Comparison of ENCODE assay signal across 9 cellular contexts in genomic region chr19:18503337-18503970, GRCh38. TPM values are rescaled to one million over a fixed set of nuclear protein-coding genes. Genes with fewer than 3 reads are reported as not detected.
A peak's percentile ranks its signal among the peaks of the same experiment; 100 is the strongest.
DNase-seq lines count a peak whose midpoint lies in the region; ATAC-seq and TF ChIP-seq lines count a peak whose summit lies in the region.
"Had no signal": no experiment of that assay in that cellular context is flagged by ENCODE, and none has a peak within 500 bp of the region (broad histone marks: within the 10 kb centered on the region; RNA-seq: fewer than 3 reads in every experiment).

No MANE protein-coding gene starts in this region.

- no peak for TF ChIP-seq EP300 in gastroesophageal sphincter (IDR thresholded peaks at IDR 0.05)

- H3K9me3 ChIP-seq in T-helper 17 cell (ENCODE audit: control insufficient read depth, low read length, poor library complexity, severe bottlenecking) (no peaks in the 10 kb centered on the region), gastroesophageal sphincter (no peaks in the 10 kb centered on the region), psoas muscle (no peaks in the 10 kb centered on the region), Caco-2 (no peaks in the 10 kb centered on the region)

- CTCF ChIA-PET in Caco-2 (lab: Charles Lee), result interaction anchor here (0.6 to 0.9 kb wide), 2 partner anchors 15 to 25 kb away, joined by 3 to 5 read pairs; no protein-coding TSS in a partner anchor

- H3K4me3 ChIP-seq in gastroesophageal sphincter (no peak overlapping the region), psoas muscle (no peak overlapping the region), Caco-2 (ENCODE audit: low read depth, low read length) (no peak overlapping the region)

- ATAC-seq in T-helper 17 cell (no peak), gastroesophageal sphincter (no peak), psoas muscle (peak; percentile 21 to 51 (median 42))

- H3K27ac ChIP-seq in C4-2B (peak overlapping the region; percentile 86), gastroesophageal sphincter (peak overlapping the region in 3 of 4 donors; percentile 63 to 69 (median 68)), psoas muscle (peak overlapping the region; percentile 84)

- TF ChIP-seq CTCF in C4-2B (conservative IDR thresholded peaks at IDR 0.05), result no peak
- TF ChIP-seq CTCF in gastroesophageal sphincter (IDR thresholded peaks at IDR 0.05), result no peak
- no peak for TF ChIP-seq CTCF in psoas muscle (IDR thresholded peaks at IDR 0.05)
- no peak for TF ChIP-seq CTCF in mesothelial cell of epicardium (IDR thresholded peaks at IDR 0.05; ENCODE audit: unreplicated experiment)
- no peak for TF ChIP-seq CTCF in Caco-2 (IDR thresholded peaks at IDR 0.05; ENCODE audit: insufficient read depth in 1 of 2, low read depth in 1 of 2, low read length in 1 of 2, severe bottlenecking in 1 of 2, unreplicated experiment in 1 of 2)

- POLR2A ChIA-PET in Caco-2 (lab: Charles Lee), result no interaction called here

- no peaks in the 10 kb centered on the region for H3K36me3 Mint-ChIP-seq in T-helper 17 cell (ENCODE audit: low read depth)
- no peaks in the 10 kb centered on the region for H3K36me3 Mint-ChIP-seq in mesothelial cell of epicardium
- H3K36me3 Mint-ChIP-seq in Caco-2 (ENCODE audit: insufficient read depth, unreplicated experiment), result peaks cover 6% of the 10 kb centered on the region

- DNase-seq in T-helper 17 cell (no peak), psoas muscle (peak; percentile 40 to 75), mesothelial cell of epicardium (ENCODE audit: low spot score in 2 of 2, unreplicated experiment in 2 of 2) (no peak), cortex of kidney (lab: John Stamatoyannopoulos, UW) (no peak), NCI-H524 treated with DMSO at 0.1 percent for 48 hours (lab: John Stamatoyannopoulos, UW) (no peak), Caco-2 (no peak)
- DNase-seq: COR-L47 had no signal

- H3K9me3 Mint-ChIP-seq in mesothelial cell of epicardium (no peaks in the 10 kb centered on the region), Caco-2 (ENCODE audit: unreplicated experiment) (no peaks in the 10 kb centered on the region)

- H3K36me3 ChIP-seq in gastroesophageal sphincter, result no peaks in the 10 kb centered on the region
- H3K36me3 ChIP-seq in psoas muscle (ENCODE audit: insufficient read depth in 1 of 2, low read depth in 1 of 2), result no peaks in the 10 kb centered on the region
- no peaks in the 10 kb centered on the region for H3K36me3 ChIP-seq in Caco-2 (ENCODE audit: control insufficient read depth, insufficient read depth, low read length)

- no peak for TF ChIP-seq POLR2A in gastroesophageal sphincter (IDR thresholded peaks at IDR 0.05)

- peaks cover 80% of the 10 kb centered on the region for H3K4me1 Mint-ChIP-seq in T-helper 17 cell
- peaks cover 14% of the 10 kb centered on the region for H3K4me1 Mint-ChIP-seq in mesothelial cell of epicardium
- peaks cover 33% of the 10 kb centered on the region for H3K4me1 Mint-ChIP-seq in Caco-2 (ENCODE audit: low read depth, unreplicated experiment)

- H3K27ac Mint-ChIP-seq in T-helper 17 cell (peak overlapping the region; percentile 93), mesothelial cell of epicardium (no peak overlapping the region), Caco-2 (ENCODE audit: unreplicated experiment) (no peak overlapping the region)

- BruUV-seq in Caco-2 (replicated peaks; lab: Mats Ljungman, UMichigan), result no TSS peak

- intact Hi-C loops in psoas muscle (cut with DNase I) (no loop called here), Caco-2 (cut with micrococcal nuclease; ENCODE audit: unreplicated experiment) (no loop called here)

- H3K4me1 ChIP-seq in gastroesophageal sphincter (peaks cover 4 to 100% (median 97%) of the 10 kb centered on the region in 3 donors), psoas muscle (peaks cover 100% of the 10 kb centered on the region), Caco-2 (peaks cover 40% of the 10 kb centered on the region)

- no peaks in the 10 kb centered on the region for H3K27me3 ChIP-seq in gastroesophageal sphincter
- no peaks in the 10 kb centered on the region for H3K27me3 ChIP-seq in psoas muscle (ENCODE audit: insufficient read depth in 3 of 3, low read length in 2 of 3)
- no peaks in the 10 kb centered on the region for H3K27me3 ChIP-seq in Caco-2 (replicated peaks; ENCODE audit: control insufficient read depth, insufficient read depth, low read length)

- WGBS in gastroesophageal sphincter (ENCODE audit: low coverage in 1 of 2), 2 donors, result 53% methylated on average over 6 of the region's 15 CpGs; no CpG with 5 or more reads in 1 of the 2 donors
- WGBS in psoas muscle, 3 donors, result 28 to 45% (median 28%) methylated on average over 15 of the region's 15 CpGs

- H3K4me3 Mint-ChIP-seq in T-helper 17 cell, result peak overlapping the region; percentile 65
- no peak overlapping the region for H3K4me3 Mint-ChIP-seq in mesothelial cell of epicardium
- H3K4me3 Mint-ChIP-seq in Caco-2 (ENCODE audit: unreplicated experiment), result no peak overlapping the region

- no peaks in the 10 kb centered on the region for H3K27me3 Mint-ChIP-seq in T-helper 17 cell
- H3K27me3 Mint-ChIP-seq in mesothelial cell of epicardium (ENCODE audit: low read depth), result no peaks in the 10 kb centered on the region
- no peaks in the 10 kb centered on the region for H3K27me3 Mint-ChIP-seq in Caco-2 (ENCODE audit: insufficient read depth, unreplicated experiment)

RNA-seq across cellular contexts. Expression of gene ELL, which starts 18.4 kb away (rescaled TPM):
- 10 to 100 TPM; 51.0 to 62.8 TPM for total RNA-seq in T-helper 17 cell
- 10 to 100 TPM; 12.5 to 19.0 (median 14.7) TPM for total RNA-seq in gastroesophageal sphincter
- 10 to 100 TPM; 17.5 to 40.2 (median 24.9) TPM for total RNA-seq in psoas muscle
- polyA plus RNA-seq in psoas muscle, result 10 to 100 TPM in 1 of 3 donors, 1 to 10 TPM in 2; 7.5 to 12.3 (median 9.2) TPM
- total RNA-seq in mesothelial cell of epicardium, result 16.4 to 19.2 TPM (median 18.7 TPM) in 3 replicates
- total RNA-seq in Caco-2 (2022), result 11.2 and 12.1 TPM in 2 replicates

RNA-seq across cellular contexts. Expression of gene FKBP8, which starts 39.9 kb away (rescaled TPM):
- total RNA-seq in T-helper 17 cell (100 to 1,000 TPM; 149 to 186 TPM), gastroesophageal sphincter (100 to 1,000 TPM; 408 to 436 (median 418) TPM), psoas muscle (100 to 1,000 TPM in 2 of 4 donors, 10 to 100 TPM in 2; 94.4 to 137 (median 113) TPM), mesothelial cell of epicardium (245 to 250 TPM (median 247 TPM) in 3 replicates), Caco-2 (2022) (174 and 184 TPM in 2 replicates)
- 100 to 1,000 TPM in 2 of 3 donors, 10 to 100 TPM in 1; 92.8 to 143 (median 138) TPM for polyA plus RNA-seq in psoas muscle

RNA-seq across cellular contexts. Expression of gene KXD1, which starts 54.2 kb away (rescaled TPM):
- 10 to 100 TPM; 69.6 to 78.5 TPM for total RNA-seq in T-helper 17 cell
- total RNA-seq in gastroesophageal sphincter, result 100 to 1,000 TPM; 130 to 137 (median 135) TPM
- total RNA-seq in psoas muscle, result 10 to 100 TPM; 38.9 to 76.5 (median 50.8) TPM
- polyA plus RNA-seq in psoas muscle, result 100 to 1,000 TPM in 2 of 3 donors, 10 to 100 TPM in 1; 84.6 to 144 (median 122) TPM
- 79.7 to 82.2 TPM (median 80.3 TPM) in 3 replicates for total RNA-seq in mesothelial cell of epicardium
- 77.5 and 80.2 TPM in 2 replicates for total RNA-seq in Caco-2 (2022)

Comparison
In these comparisons a context has a peak if more than half of its experiments do, and no peak if none do; other contexts are left out.
1. ATAC-seq: peak in psoas muscle (4 of 4); none in T-helper 17 cell (single experiment) and gastroesophageal sphincter (single experiment).
2. DNase-seq: peak in psoas muscle (2 of 2); none in T-helper 17 cell (0 of 3), mesothelial cell of epicardium (0 of 2), cortex of kidney (single experiment), NCI-H524 treated with DMSO at 0.1 percent for 48 hours (single experiment) and Caco-2 (0 of 2).
3. Peak in every context shown above with its lines, with median percentiles within 50 percentile points of each other: H3K27ac ChIP-seq.